Comparison of ENCODE assay signal across 9 cellular contexts in genomic region chr15:81293728-81294500, GRCh38. TPM values are rescaled to one million over a fixed set of nuclear protein-coding genes. Genes with fewer than 3 reads are reported as not detected.
DNase-seq lines count a peak whose midpoint lies in the region; ATAC-seq, FAIRE-seq and TF ChIP-seq lines count a peak whose summit lies in the region.
"Had no signal": no experiment of that assay in that cellular context is flagged by ENCODE, and none has a peak within 500 bp of the region (broad histone marks: within the 10 kb centered on the region; RNA-seq: fewer than 3 reads in every experiment).

No MANE protein-coding gene starts in this region.

- H3K4me3 ChIP-seq in K562 (no peak overlapping the region), PC-3 (ENCODE audit: low read length) (no peak overlapping the region)

- no peaks in the 10 kb centered on the region; the same call in 2 of the 3 replicates for H3K36me3 ChIP-seq in K562 (ENCODE audit: control insufficient read depth, insufficient read depth, low read length)
- no peaks in the 10 kb centered on the region for H3K36me3 ChIP-seq in PC-3 (ENCODE audit: low read depth, low read length)

- no peaks in the 10 kb centered on the region for H3K27me3 Mint-ChIP-seq in T-helper 17 cell

- WGBS in K562 (ENCODE audit: insufficient coverage, low coverage, missing lambda C conversion rate), result 34% methylated on average over 9 of the region's 9 CpGs

- in situ Hi-C loops in K562 (cut with MboI), result no loop called here

- TF ChIP-seq RAD21 in K562 (CRISPR knock-in tag; conservative IDR thresholded peaks at IDR 0.05 in 1 of 2, IDR thresholded peaks at IDR 0.05 in 1 of 2), result no peak

- H3K79me2 ChIP-seq in K562 (ENCODE audit: control insufficient read depth, insufficient read depth, low read length), result no peaks in the 10 kb centered on the region
- no peaks in the 10 kb centered on the region for H3K79me2 ChIP-seq in PC-3 (ENCODE audit: low read length)

- H3K4me2 ChIP-seq in K562 (ENCODE audit: insufficient read depth, low read length), result no peak overlapping the region
- no peak overlapping the region for H3K4me2 ChIP-seq in PC-3 (ENCODE audit: low read length)

- TF ChIP-seq CTCF in K562 (IDR thresholded peaks at IDR 0.05 in 2 of 3, conservative IDR thresholded peaks at IDR 0.05 in 1 of 3; ENCODE audit: insufficient read depth in 2 of 3, low read depth in 1 of 3, low read length in 3 of 3) (no peak), PC-3 (conservative IDR thresholded peaks at IDR 0.05; ENCODE audit: low read depth, low read length) (no peak)

- no peak overlapping the region for H3K27ac ChIP-seq in K562 (ENCODE audit: extremely low read depth, low read depth, low read length)
- H3K27ac ChIP-seq in PC-3 (ENCODE audit: low read length), result no peak overlapping the region

- peak overlapping the region; percentile 83 for H3K27ac Mint-ChIP-seq in T-helper 17 cell

- BruUV-seq in K562 (replicated peaks; lab: Mats Ljungman, UMichigan) (no TSS peak), PC-3 (replicated peaks; lab: Mats Ljungman, UMichigan) (no TSS peak)

- intact Hi-C loops in K562 (cut with micrococcal nuclease) (no loop called here), PC-3 (cut with micrococcal nuclease) (no loop called here)

- peak; percentile 42 for ATAC-seq in GM19043 (IDR thresholded peaks at IDR 0.05; ENCODE audit: low read depth, unreplicated experiment)
- ATAC-seq in HG03064 (IDR thresholded peaks at IDR 0.05; ENCODE audit: low read depth, unreplicated experiment), result peak; percentile 52
- peak; percentile 75 for ATAC-seq in T-helper 17 cell
- no peak for ATAC-seq in K562
- ATAC-seq in PC-3, result no peak

- no peak for TF ChIP-seq POLR2A in K562 (conservative IDR thresholded peaks at IDR 0.05)

- H3K9me1 ChIP-seq in K562 (ENCODE audit: control insufficient read depth, insufficient read depth, low read length), result no peaks in the 10 kb centered on the region

- no peaks in the 10 kb centered on the region for H3F3A ChIP-seq in PC-3 (ENCODE audit: low read length, unreplicated experiment)

- H3K4me1 Mint-ChIP-seq in T-helper 17 cell, result peaks cover 63% of the 10 kb centered on the region

- H3K9ac ChIP-seq in K562 (ENCODE audit: insufficient read depth in 1 of 2, low read depth in 2 of 2, low read length in 2 of 2) (no peak overlapping the region), PC-3 (ENCODE audit: low read length) (no peak overlapping the region)

- no peak for TF ChIP-seq EP300 in K562 (IDR thresholded peaks at IDR 0.05; ENCODE audit: low read length)

- H2AFZ ChIP-seq in K562 (ENCODE audit: low read depth, low read length), result no peak overlapping the region
- H2AFZ ChIP-seq in PC-3 (ENCODE audit: low read length), result no peak overlapping the region

- no peaks in the 10 kb centered on the region for H3K4me1 ChIP-seq in K562 (replicated peaks in 1 of 2; ENCODE audit: control insufficient read depth in 2 of 2, insufficient read depth in 2 of 2, low read length in 2 of 2)
- H3K4me1 ChIP-seq in PC-3 (ENCODE audit: insufficient read depth, low read length), result peaks cover 22% of the 10 kb centered on the region

- CTCF ChIA-PET in K562 (lab: Yijun Ruan, JAX; ENCODE audit: low intra/inter-chr PET ratio), result no interaction called here
- CTCF ChIA-PET in PC-3 (lab: Charles Lee), result no interaction called here

- peak overlapping the region; percentile 100 for H3K4me3 Mint-ChIP-seq in T-helper 17 cell
- H3K4me3 Mint-ChIP-seq: neural crest cell had no signal

- no peaks in the 10 kb centered on the region for H3K9me3 ChIP-seq in T-helper 17 cell (ENCODE audit: control insufficient read depth, low read length, poor library complexity, severe bottlenecking)
- H3K9me3 ChIP-seq in K562 (replicated peaks; ENCODE audit: control insufficient read depth, insufficient read depth, low read depth, low read length), result no peaks in the 10 kb centered on the region
- H3K9me3 ChIP-seq in PC-3 (ENCODE audit: low read length), result no peaks in the 10 kb centered on the region

- DNase-seq in T-helper 17 cell (peak; percentile 45 to 68 (median 47)), K562 (ENCODE audit: extremely low read depth in 1 of 4, low spot score in 3 of 4) (no peak), NCI-H2081 (lab: John Stamatoyannopoulos, UW) (no peak), retina (no peak), PC-3 (no peak)
- DNase-seq in stimulated activated CD4-positive, alpha-beta T cell treated with anti-CD3 and anti-CD28 coated beads, Interleukin-2, amount 100 ng/mL, for 48 hours, result peak; percentile 53 to 57

- no peaks in the 10 kb centered on the region for H4K20me1 ChIP-seq in K562 (replicated peaks; ENCODE audit: control insufficient read depth, insufficient read depth, low read length)
- H4K20me1 ChIP-seq in PC-3 (ENCODE audit: low read length), result no peaks in the 10 kb centered on the region

- FAIRE-seq in K562 (lab: Jason Lieb, UNC), result no peak

- peaks cover 6% of the 10 kb centered on the region for H3K36me3 Mint-ChIP-seq in T-helper 17 cell (ENCODE audit: low read depth)

- POLR2A ChIA-PET in K562 (lab: Yijun Ruan, JAX) (interaction anchor here (0.6 kb wide), 1 partner anchor 223 kb away, joined by 3 read pairs; no protein-coding TSS in a partner anchor), PC-3 (lab: Charles Lee; ENCODE audit: unreplicated experiment) (no interaction called here)

- H3K27me3 ChIP-seq in K562 (ENCODE audit: control insufficient read depth in 2 of 2, insufficient read depth in 2 of 2, low read length in 2 of 2) (no peaks in the 10 kb centered on the region), PC-3 (ENCODE audit: low read length) (no peaks in the 10 kb centered on the region)

- H3K9me2 ChIP-seq in PC-3 (replicated peaks; ENCODE audit: low read length), result no peaks in the 10 kb centered on the region

TF ChIP-seq in K562, 482 proteins besides CTCF, POLR2A, EP300 and RAD21:
- TF ChIP-seq POU5F1 (IDR thresholded peaks at IDR 0.05; ENCODE audit: borderline replicate concordance, low read depth, low read length, partially characterized antibody), result no peak
- 0 out of 2 replicates have a peak, but pooled peaks have one; percentile 47 for TF ChIP-seq SPI1 (IDR thresholded peaks at IDR 0.05; ENCODE audit: borderline replicate concordance, low read depth, low read length)
- TF ChIP-seq, protein P1, sequence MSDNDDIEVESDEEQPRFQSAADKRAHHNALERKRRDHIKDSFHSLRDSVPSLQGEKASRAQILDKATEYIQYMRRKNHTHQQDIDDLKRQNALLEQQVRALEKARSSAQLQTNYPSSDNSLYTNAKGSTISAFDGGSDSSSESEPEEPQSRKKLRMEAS (CRISPR knock-in tag; IDR thresholded peaks at IDR 0.05), result no peak
- TF ChIP-seq ILK (tag; IDR thresholded peaks at IDR 0.05; ENCODE audit: borderline replicate concordance, low read depth), result no peak
- TF ChIP-seq, protein P2, sequence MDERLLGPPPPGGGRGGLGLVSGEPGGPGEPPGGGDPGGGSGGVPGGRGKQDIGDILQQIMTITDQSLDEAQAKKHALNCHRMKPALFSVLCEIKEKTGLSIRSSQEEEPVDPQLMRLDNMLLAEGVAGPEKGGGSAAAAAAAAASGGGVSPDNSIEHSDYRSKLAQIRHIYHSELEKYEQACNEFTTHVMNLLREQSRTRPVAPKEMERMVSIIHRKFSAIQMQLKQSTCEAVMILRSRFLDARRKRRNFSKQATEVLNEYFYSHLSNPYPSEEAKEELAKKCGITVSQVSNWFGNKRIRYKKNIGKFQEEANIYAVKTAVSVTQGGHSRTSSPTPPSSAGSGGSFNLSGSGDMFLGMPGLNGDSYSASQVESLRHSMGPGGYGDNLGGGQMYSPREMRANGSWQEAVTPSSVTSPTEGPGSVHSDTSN (CRISPR knock-in tag; IDR thresholded peaks at IDR 0.05; ENCODE audit: low read depth), result no peak
- TF ChIP-seq, protein P2 (tag; conservative IDR thresholded peaks at IDR 0.05; ENCODE audit: low read depth), result 0 out of 2 replicates have a peak, but pooled peaks have one; percentile 12
- peak in 1 of 3 experiments; percentile 9 for TF ChIP-seq YY1 (IDR thresholded peaks at IDR 0.05; ENCODE audit: borderline replicate concordance in 1 of 3, control insufficient read depth in 1 of 3, extremely low read depth in 1 of 3, insufficient read depth in 3 of 3, insufficient read length in 1 of 3, insufficient replicate concordance in 2 of 3, low read depth in 1 of 3, low read length in 2 of 3)
- TF ChIP-seq MEIS2 (IDR thresholded peaks at IDR 0.05; ENCODE audit: partially characterized antibody), result peak; percentile 23
- peak; percentile 34; the same call in 1 of the 2 replicates for TF ChIP-seq GABPA (tag; conservative IDR thresholded peaks at IDR 0.05; ENCODE audit: low read depth)
- TF ChIP-seq CC2D1A (IDR thresholded peaks at IDR 0.05), result no peak
- TF ChIP-seq SRSF7 (optimal IDR thresholded peaks at IDR 0.05; ENCODE audit: low read depth, low read length), result no peak

RNA-seq across cellular contexts. Expression of gene STARD5, which starts 30.0 kb away (rescaled TPM):
- total RNA-seq in T-helper 17 cell (1 to 10 TPM; 4.3 to 4.6 TPM), K562 (2014; rRNA removed) (1.7 and 3.9 TPM in 2 replicates), K562 (2014; rRNA removed; fragmentation: Illumina TruSeq; extraction: Trizol) (2.0 and 2.1 TPM in 2 replicates), K562 (2015; rRNA removed; fragmentation: Illumina TruSeq; extraction: Trizol) (2.1 and 2.4 TPM in 2 replicates), K562 (2021) (3.1 and 3.6 TPM in 2 replicates), PC-3 (2014; rRNA removed) (3.3 and 5.9 TPM in 2 replicates)
- total RNA-seq in K562 (2011; cell fraction: chromatin; rRNA removed; ENCODE audit: low replicate concordance), result 15.5 and 16.0 TPM in 2 replicates
- total RNA-seq in K562 (2011; cell fraction: nucleolus; rRNA removed), result 10.4 and 11.8 TPM in 2 replicates
- total RNA-seq in K562 (2011; cell fraction: nucleoplasm; rRNA removed), result 14.9 and 15.2 TPM in 2 replicates
- polyA plus RNA-seq in K562 (2011; rRNA removed) (4.8 and 5.7 TPM in 2 replicates), K562 (2014; fragmentation: Illumina TruSeq; extraction: Trizol) (3.8 and 4.4 TPM in 2 replicates), K562 (2014; fragmentation: Nextera tagmentation; extraction: Ambion mirVana) (1 to 10 TPM; 1.8 to 2.1 TPM), K562 (2014; rRNA removed) (2.2 and 2.5 TPM in 2 replicates)
- polyA plus RNA-seq in K562 (2011; cell fraction: cytosol; rRNA removed), result 5.5 and 5.9 TPM in 2 replicates
- 11.6 and 22.7 TPM in 2 replicates for polyA plus RNA-seq in K562 (2011; cell fraction: nucleus; rRNA removed)
- 2.4 and 2.7 TPM in 2 replicates for polyA plus RNA-seq in K562 (2012)
- 4.1 and 9.6 TPM in 2 replicates for polyA minus RNA-seq in K562 (2011; rRNA and poly(A)+ RNA removed)
- polyA minus RNA-seq in K562 (2011; cell fraction: cytosol; rRNA and poly(A)+ RNA removed), result 0.73 and 2.3 TPM in 2 replicates
- 6.4 and 7.9 TPM in 2 replicates for polyA minus RNA-seq in K562 (2011; cell fraction: nucleus; rRNA and poly(A)+ RNA removed)

Comparison
In these comparisons a context has a peak if more than half of its experiments do, and no peak if none do; other contexts are left out.
1. ATAC-seq: peak in GM19043 (single experiment), HG03064 (single experiment) and T-helper 17 cell (single experiment); none in K562 (single experiment) and PC-3 (single experiment).
2. DNase-seq: peak in T-helper 17 cell (3 of 3) and stimulated activated CD4-positive, alpha-beta T cell treated with anti-CD3 and anti-CD28 coated beads, Interleukin-2, amount 100 ng/mL, for 48 hours (2 of 2); none in K562 (0 of 4), NCI-H2081 (0 of 2), retina (single experiment) and PC-3 (single experiment).